Comparison of ENCODE assay signal across 1 cellular context in genomic region chr6:166638566-166638965, GRCh38.
TF ChIP-seq lines count a peak whose summit lies in the region.

No MANE protein-coding gene starts in this region.

TF ChIP-seq in GM12878, 131 proteins besides CTCF, POLR2A, EP300 and RAD21:
- TF ChIP-seq ZNF687 (IDR thresholded peaks at IDR 0.05) (no peak), RB1 (IDR thresholded peaks at IDR 0.05; ENCODE audit: borderline replicate concordance) (no peak), POLR2AphosphoS2 (IDR thresholded peaks at IDR 0.05; ENCODE audit: low read depth, low read length) (no peak), GATAD2B (conservative IDR thresholded peaks at IDR 0.05; ENCODE audit: low read depth) (no peak), E2F8 (IDR thresholded peaks at IDR 0.05; ENCODE audit: low read depth, partially characterized antibody) (no peak), CREM (IDR thresholded peaks at IDR 0.05; ENCODE audit: low read depth) (no peak), EED (IDR thresholded peaks at IDR 0.05; ENCODE audit: low read depth) (no peak), SPI1 (IDR thresholded peaks at IDR 0.05; ENCODE audit: borderline replicate concordance, insufficient read depth, low read depth, low read length) (no peak), JUNB (IDR thresholded peaks at IDR 0.05) (no peak), MTA2 (IDR thresholded peaks at IDR 0.05; ENCODE audit: low read depth) (no peak), BRCA1 (IDR thresholded peaks at IDR 0.05; ENCODE audit: low read depth, low read length) (no peak)
- TF ChIP-seq, protein P1, sequence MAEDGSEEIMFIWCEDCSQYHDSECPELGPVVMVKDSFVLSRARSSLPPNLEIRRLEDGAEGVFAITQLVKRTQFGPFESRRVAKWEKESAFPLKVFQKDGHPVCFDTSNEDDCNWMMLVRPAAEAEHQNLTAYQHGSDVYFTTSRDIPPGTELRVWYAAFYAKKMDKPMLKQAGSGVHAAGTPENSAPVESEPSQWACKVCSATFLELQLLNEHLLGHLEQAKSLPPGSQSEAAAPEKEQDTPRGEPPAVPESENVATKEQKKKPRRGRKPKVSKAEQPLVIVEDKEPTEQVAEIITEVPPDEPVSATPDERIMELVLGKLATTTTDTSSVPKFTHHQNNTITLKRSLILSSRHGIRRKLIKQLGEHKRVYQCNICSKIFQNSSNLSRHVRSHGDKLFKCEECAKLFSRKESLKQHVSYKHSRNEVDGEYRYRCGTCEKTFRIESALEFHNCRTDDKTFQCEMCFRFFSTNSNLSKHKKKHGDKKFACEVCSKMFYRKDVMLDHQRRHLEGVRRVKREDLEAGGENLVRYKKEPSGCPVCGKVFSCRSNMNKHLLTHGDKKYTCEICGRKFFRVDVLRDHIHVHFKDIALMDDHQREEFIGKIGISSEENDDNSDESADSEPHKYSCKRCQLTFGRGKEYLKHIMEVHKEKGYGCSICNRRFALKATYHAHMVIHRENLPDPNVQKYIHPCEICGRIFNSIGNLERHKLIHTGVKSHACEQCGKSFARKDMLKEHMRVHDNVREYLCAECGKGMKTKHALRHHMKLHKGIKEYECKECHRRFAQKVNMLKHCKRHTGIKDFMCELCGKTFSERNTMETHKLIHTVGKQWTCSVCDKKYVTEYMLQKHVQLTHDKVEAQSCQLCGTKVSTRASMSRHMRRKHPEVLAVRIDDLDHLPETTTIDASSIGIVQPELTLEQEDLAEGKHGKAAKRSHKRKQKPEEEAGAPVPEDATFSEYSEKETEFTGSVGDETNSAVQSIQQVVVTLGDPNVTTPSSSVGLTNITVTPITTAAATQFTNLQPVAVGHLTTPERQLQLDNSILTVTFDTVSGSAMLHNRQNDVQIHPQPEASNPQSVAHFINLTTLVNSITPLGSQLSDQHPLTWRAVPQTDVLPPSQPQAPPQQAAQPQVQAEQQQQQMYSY (CRISPR knock-in tag; IDR thresholded peaks at IDR 0.05) = no peak
- TF ChIP-seq, protein P2, sequence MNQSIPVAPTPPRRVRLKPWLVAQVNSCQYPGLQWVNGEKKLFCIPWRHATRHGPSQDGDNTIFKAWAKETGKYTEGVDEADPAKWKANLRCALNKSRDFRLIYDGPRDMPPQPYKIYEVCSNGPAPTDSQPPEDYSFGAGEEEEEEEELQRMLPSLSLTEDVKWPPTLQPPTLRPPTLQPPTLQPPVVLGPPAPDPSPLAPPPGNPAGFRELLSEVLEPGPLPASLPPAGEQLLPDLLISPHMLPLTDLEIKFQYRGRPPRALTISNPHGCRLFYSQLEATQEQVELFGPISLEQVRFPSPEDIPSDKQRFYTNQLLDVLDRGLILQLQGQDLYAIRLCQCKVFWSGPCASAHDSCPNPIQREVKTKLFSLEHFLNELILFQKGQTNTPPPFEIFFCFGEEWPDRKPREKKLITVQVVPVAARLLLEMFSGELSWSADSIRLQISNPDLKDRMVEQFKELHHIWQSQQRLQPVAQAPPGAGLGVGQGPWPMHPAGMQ (IDR thresholded peaks at IDR 0.05; ENCODE audit: borderline replicate concordance) = no peak
